8 cellular contexts compared by ENCODE assay signal in the genomic region with DNA sequence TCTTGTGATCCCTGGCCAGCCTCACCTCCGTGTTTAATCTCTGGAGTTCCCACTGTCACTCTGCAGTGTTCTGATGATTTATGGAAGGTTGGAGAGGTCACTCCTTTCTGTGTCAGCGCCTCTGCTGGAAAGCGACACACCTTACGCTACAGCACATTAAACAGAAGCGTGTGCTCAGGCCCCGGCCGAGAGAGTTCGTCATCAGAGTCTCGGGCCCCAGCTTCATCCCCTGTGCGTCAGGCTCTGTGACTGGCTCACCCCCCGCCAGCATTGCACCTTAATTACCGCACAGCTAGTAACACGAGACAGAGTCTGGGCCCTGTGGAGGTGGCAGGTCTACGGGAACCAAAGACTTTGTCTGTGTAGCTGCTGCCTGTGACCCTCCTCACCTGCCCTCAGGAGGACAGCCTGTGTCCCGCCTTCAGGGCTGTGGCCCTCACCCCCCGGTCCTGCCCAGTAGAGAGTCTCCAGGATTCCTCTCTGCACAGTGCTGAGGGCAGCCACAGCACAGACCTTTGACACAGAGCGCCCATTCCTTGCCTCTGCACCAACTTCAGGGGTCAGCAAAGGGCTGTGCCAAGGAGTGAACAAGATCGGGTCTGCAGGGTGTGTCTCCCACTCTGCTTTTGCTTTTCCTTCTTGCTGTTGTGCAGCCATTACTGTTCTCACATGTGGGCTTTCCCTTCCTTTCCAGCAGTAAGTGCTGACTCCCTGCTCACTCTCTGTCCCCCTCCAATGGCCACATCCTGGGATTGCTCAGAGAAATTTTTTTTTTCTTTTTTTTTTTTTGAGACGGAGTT.
DNase-seq lines count a peak whose midpoint lies in the region; ATAC-seq, FAIRE-seq and TF ChIP-seq lines count a peak whose summit lies in the region.

No MANE protein-coding gene starts in this region.

- FAIRE-seq in H1 (lab: Jason Lieb, UNC): peak; percentile 79

- H4K8ac ChIP-seq in H1 (ENCODE audit: extremely low read depth, insufficient read depth, low read length): peak overlapping the region; percentile 35

- peaks cover 17% of the 10 kb centered on the region for H3K4me1 Mint-ChIP-seq in mesothelial cell of epicardium

- H2BK12ac ChIP-seq in H1 (ENCODE audit: low read depth, low read length): peak overlapping the region; percentile 95

- H2BK20ac ChIP-seq in H1 (ENCODE audit: low read length): no peak overlapping the region

- no peaks in the 10 kb centered on the region for H3K9me3 ChIP-seq in KOPT-K1 (ENCODE audit: insufficient read depth, low read length, poor library complexity, severe bottlenecking)
- H3K9me3 ChIP-seq in H1 (ENCODE audit: insufficient read depth in 2 of 2, low read depth in 1 of 2, low read length in 1 of 2): no peaks in the 10 kb centered on the region

- no peaks in the 10 kb centered on the region for H4K20me1 ChIP-seq in H1 (replicated peaks in 1 of 2; ENCODE audit: control insufficient read depth in 1 of 2, insufficient read depth in 2 of 2, low read length in 2 of 2)

- CTCF ChIA-PET in H1 (lab: Charles Lee; ENCODE audit: partially characterized antibody): interaction anchor here (0.9 to 1.7 kb wide), 15 partner anchors 10 to 616 kb away, joined by 3 to 6 read pairs (median 4); no protein-coding TSS in a partner anchor

- peak overlapping the region; percentile 86 for H3K27ac ChIP-seq in KOPT-K1 (ENCODE audit: low read depth, low read length, poor library complexity, severe bottlenecking)
- H3K27ac ChIP-seq in H1 (ENCODE audit: low read depth, low read length): no peak overlapping the region

- peak overlapping the region; percentile 61 for H4K5ac ChIP-seq in H1 (ENCODE audit: insufficient read length, low read depth, low read length)

- no peak overlapping the region; the same call in 1 of the 2 replicates for H2BK5ac ChIP-seq in H1 (ENCODE audit: low read depth, low read length)

- H3K14ac ChIP-seq in H1 (ENCODE audit: insufficient read length): no peak overlapping the region

- POLR2A ChIA-PET in H1 (lab: Charles Lee; ENCODE audit: partially characterized antibody): no interaction called here

- no peak overlapping the region for H2AFZ ChIP-seq in H1 (ENCODE audit: low read length)

- H3K18ac ChIP-seq in H1 (ENCODE audit: extremely low read depth, low read length): peak overlapping the region; percentile 78; the same call in 1 of the 2 replicates

- H3K36me3 Mint-ChIP-seq in mesothelial cell of epicardium: peaks cover 14% of the 10 kb centered on the region

- H3K56ac ChIP-seq in H1 (replicated peaks; ENCODE audit: insufficient read length, low read depth, low read length): peak overlapping the region; percentile 40

- TF ChIP-seq EP300 in H1 (IDR thresholded peaks at IDR 0.05; ENCODE audit: borderline replicate concordance in 1 of 2, low read depth in 2 of 2, low read length in 2 of 2): no peak

- H3K23ac ChIP-seq in H1 (ENCODE audit: insufficient read length): no peak overlapping the region

- no peaks in the 10 kb centered on the region; the same call in 1 of the 2 replicates for H3K79me1 ChIP-seq in H1 (ENCODE audit: low read depth, low read length)

- no peak overlapping the region for H3K4ac ChIP-seq in H1 (replicated peaks; ENCODE audit: insufficient read length, low read depth, low read length)

- no peak overlapping the region; a peak in 1 of 4 replicates for H3K4me2 ChIP-seq in H1 (ENCODE audit: insufficient read depth in 1 of 2, low read depth in 2 of 2, low read length in 2 of 2)

- peak overlapping the region; percentile 81; the same call in 1 of the 2 replicates for H2BK15ac ChIP-seq in H1 (ENCODE audit: low read length)

- H3K4me3 ChIP-seq in H1 (ENCODE audit: extremely low read depth in 1 of 4, insufficient read depth in 2 of 4, low read depth in 3 of 4, low read length in 4 of 4): no peak overlapping the region

- H3K27me3 ChIP-seq in H1 (replicated peaks in 1 of 4; ENCODE audit: control insufficient read depth in 3 of 4, extremely low read depth in 1 of 4, insufficient read depth in 3 of 4, low read length in 3 of 4): no peaks in the 10 kb centered on the region

- H3K23me2 ChIP-seq in H1 (ENCODE audit: low read depth, low read length): no peaks in the 10 kb centered on the region

- H3K4me1 ChIP-seq in H1 (replicated peaks in 1 of 4; ENCODE audit: control insufficient read depth in 3 of 4, insufficient read depth in 4 of 4, low read length in 3 of 4): peaks cover 0 to 5% (median 1%) of the 10 kb centered on the region in 4 experiments; a peak in 3 of 7 replicates

- H3K36me3 ChIP-seq in KOPT-K1 (ENCODE audit: insufficient read depth, low read length): peaks cover 97% of the 10 kb centered on the region
- peaks cover 0 to 13% (median 8%) of the 10 kb centered on the region in 4 experiments; a peak in 5 of 8 replicates for H3K36me3 ChIP-seq in H1 (ENCODE audit: control insufficient read depth in 2 of 4, insufficient read depth in 4 of 4, low read length in 3 of 4)

- no peak overlapping the region for H3K4me3 Mint-ChIP-seq in mesothelial cell of epicardium

- 85% methylated on average over 18 of the region's 19 CpGs; no CpG with 5 or more reads in 1 of the 2 experiments for WGBS in H1 (ENCODE audit: extremely low coverage in 1 of 2, insufficient coverage in 1 of 2, insufficient read length in 1 of 2, insufficient replicate concordance in 2 of 2, low coverage in 1 of 2, low lambda C conversion rate in 2 of 2, missing lambda C conversion rate in 1 of 2), 2 experiments

- H3K27ac Mint-ChIP-seq in mesothelial cell of epicardium: no peak overlapping the region

- no peaks in the 10 kb centered on the region for H3K9me3 Mint-ChIP-seq in mesothelial cell of epicardium

- no peak overlapping the region for H2BK120ac ChIP-seq in H1 (replicated peaks; ENCODE audit: low read depth, low read length)

- peak; percentile 79 to 85 for TF ChIP-seq RAD21 in H1 (IDR thresholded peaks at IDR 0.05 in 1 of 2, conservative IDR thresholded peaks at IDR 0.05 in 1 of 2; ENCODE audit: low read depth in 2 of 2, low read length in 2 of 2)

- no peaks in the 10 kb centered on the region for H3K79me2 ChIP-seq in H1 (ENCODE audit: control insufficient read depth in 1 of 2, insufficient read depth in 2 of 2, low read length in 2 of 2)

- H4K91ac ChIP-seq in H1 (replicated peaks; ENCODE audit: insufficient read length, low read length): peak overlapping the region; percentile 89

- TF ChIP-seq CTCF in H1 (IDR thresholded peaks at IDR 0.05; ENCODE audit: control extremely low read depth in 1 of 3, insufficient read depth in 1 of 3, low read depth in 1 of 3, low read length in 3 of 3) (peak; percentile 45 to 66 (median 61)), mesothelial cell of epicardium (IDR thresholded peaks at IDR 0.05; ENCODE audit: unreplicated experiment) (peak; percentile 37)

- ATAC-seq in HG03280 (IDR thresholded peaks at IDR 0.05; ENCODE audit: unreplicated experiment): no peak

- TF ChIP-seq POLR2A in H1 (IDR thresholded peaks at IDR 0.05; ENCODE audit: control extremely low read depth in 1 of 2, low read depth in 2 of 2, low read length in 2 of 2): no peak

- DNase-seq in ELF-1 (ENCODE audit: low read depth, low spot score) (peak; percentile 74), RPMI7951 (ENCODE audit: low read depth) (peak; percentile 59), H1 (ENCODE audit: low read depth in 1 of 2, low spot score in 2 of 2) (peak in 1 of 2 experiments; percentile 65), mesothelial cell of epicardium (ENCODE audit: low spot score in 2 of 2, unreplicated experiment in 2 of 2) (no peak), KG1 (lab: John Stamatoyannopoulos, UW) (no peak)
- DNase-seq in activated CD4-positive, alpha-beta T cell treated with anti-CD3 and anti-CD28 coated beads for 4 hours: no peak

- H3K27me3 Mint-ChIP-seq in mesothelial cell of epicardium (ENCODE audit: low read depth): no peaks in the 10 kb centered on the region

- peak overlapping the region in 1 of 4 experiments; percentile 12; a peak in 1 of 7 replicates for H3K9ac ChIP-seq in H1 (replicated peaks in 1 of 4; ENCODE audit: extremely low read depth in 1 of 4, low read depth in 3 of 4, low read length in 3 of 4)

- H2AK5ac ChIP-seq in H1 (ENCODE audit: low read depth, low read length): peak overlapping the region; percentile 85

TF ChIP-seq in H1, 55 proteins besides CTCF, POLR2A, EP300 and RAD21:
- TF ChIP-seq YY1 (IDR thresholded peaks at IDR 0.05; ENCODE audit: low read depth, low read length): peak; percentile 82
- TF ChIP-seq RNF2 (IDR thresholded peaks at IDR 0.05; ENCODE audit: borderline replicate concordance, low read depth, low read length, missing control alignments, poor library complexity, severe bottlenecking): no peak

Comparison
In these comparisons a context has a peak if more than half of its experiments do, and no peak if none do; other contexts are left out.
1. DNase-seq: peak in ELF-1 (single experiment) and RPMI7951 (single experiment); none in mesothelial cell of epicardium (0 of 2), KG1 (single experiment) and activated CD4-positive, alpha-beta T cell treated with anti-CD3 and anti-CD28 coated beads for 4 hours (0 of 2).